Comparison of ENCODE assay signal across 11 cellular contexts in genomic region chr1:170125269-170125668, GRCh38. TPM values are rescaled to one million over a fixed set of nuclear protein-coding genes. Genes with fewer than 3 reads are reported as not detected.
"Had no signal": no experiment of that assay in that cellular context is flagged by ENCODE, and none has a peak within 500 bp of the region (broad histone marks: within the 10 kb centered on the region; RNA-seq: fewer than 3 reads in every experiment).

No MANE protein-coding gene starts in this region.

- H3K9ac ChIP-seq: KMS-11 had no signal

- ATAC-seq: K562 had no signal

- H3K4me2 ChIP-seq: KMS-11 had no signal

- FAIRE-seq: HTR-8/SVneo, K562 had no signal

- H3K27ac ChIP-seq: HL-60, KMS-11 had no signal

- H3K4me3 ChIP-seq: K562 had no signal

- DNase-seq: IMR-90, Karpas-422, KBM-7, KG1 had no signal

RNA-seq across cellular contexts. Expression of gene NTMT2, which starts 20.5 kb away (rescaled TPM):
- total RNA-seq: HT-29, HT1080, IMR-90, K562 had no signal
- polyA plus RNA-seq: IgD-negative memory B cell, IMR-90, K562 had no signal
